ENCODE assay signal across 29 cellular contexts in genomic region chr3:135416182-135416581, GRCh38.
"Had no signal": no experiment of that assay in that cellular context is flagged by ENCODE, and none has a peak within 500 bp of the region (broad histone marks: within the 10 kb centered on the region; RNA-seq: fewer than 3 reads in every experiment).

No MANE protein-coding gene starts in this region.

- H3K27ac Mint-ChIP-seq: dendritic cell treated with granulocyte-macrophage colony-stimulating factor and Interleukin-4, amounts not matched to agents 40 ng/mL and 50 ng/mL, for 4 days; effector memory CD8-positive, alpha-beta T cell; endodermal cell had no signal

- H3K36me3 ChIP-seq: colonic mucosa, esophagus muscularis mucosa, esophagus squamous epithelium, gastrocnemius medialis, gastroesophageal sphincter, heart left ventricle, heart right ventricle had no signal

- DNase-seq: colonic mucosa; cortex of kidney; dermis blood vessel endothelial cell; dorsolateral prefrontal cortex; effector CD4-positive, alpha-beta T cell; effector CD8-positive, alpha-beta T cell; effector memory CD4-positive, alpha-beta T cell; effector memory CD8-positive, alpha-beta T cell; endodermal cell; erythroblast; esophagus squamous epithelium; foreskin fibroblast; foreskin keratinocyte; foreskin melanocyte; gastrocnemius medialis; glutamatergic neuron; head of caudate nucleus; heart left ventricle; heart right ventricle had no signal

- FAIRE-seq: colon, endometrium, endothelial cell of umbilical vein, frontal cortex had no signal

- ATAC-seq: effector memory CD8-positive, alpha-beta T cell; esophagus mucosa; foreskin keratinocyte; gastrocnemius medialis; gastroesophageal sphincter; heart left ventricle; heart right ventricle had no signal

- H3K9me3 ChIP-seq: colonic mucosa, esophagus muscularis mucosa, esophagus squamous epithelium, gastrocnemius medialis, gastroesophageal sphincter, heart left ventricle, heart right ventricle had no signal

- H3K9me3 Mint-ChIP-seq: dendritic cell treated with granulocyte-macrophage colony-stimulating factor and Interleukin-4, amounts not matched to agents 40 ng/mL and 50 ng/mL, for 4 days; endodermal cell had no signal

- H3K4me1 Mint-ChIP-seq: endodermal cell had no signal

- H3K4me1 ChIP-seq: colonic mucosa, esophagus muscularis mucosa, esophagus squamous epithelium, foreskin keratinocyte, gastrocnemius medialis, gastroesophageal sphincter, heart left ventricle, heart right ventricle had no signal

- H3K4me3 ChIP-seq: colonic mucosa, coronary artery, dorsolateral prefrontal cortex, esophagus muscularis mucosa, esophagus squamous epithelium, gastrocnemius medialis, gastroesophageal sphincter, heart left ventricle, heart right ventricle had no signal

- H3K27me3 Mint-ChIP-seq: dendritic cell treated with granulocyte-macrophage colony-stimulating factor and Interleukin-4, amounts not matched to agents 40 ng/mL and 50 ng/mL, for 4 days; effector memory CD8-positive, alpha-beta T cell had no signal

- H3K27me3 ChIP-seq: colonic mucosa, dorsolateral prefrontal cortex, esophagus muscularis mucosa, esophagus squamous epithelium, foreskin keratinocyte, gastrocnemius medialis, gastroesophageal sphincter, heart left ventricle, heart right ventricle had no signal

- H3K27ac ChIP-seq: colonic mucosa, coronary artery, dorsolateral prefrontal cortex, epithelial cell of prostate, esophagus muscularis mucosa, esophagus squamous epithelium, foreskin keratinocyte, gastrocnemius medialis, gastroesophageal sphincter, heart left ventricle, heart right ventricle had no signal

- H3K4me3 Mint-ChIP-seq: dendritic cell treated with granulocyte-macrophage colony-stimulating factor and Interleukin-4, amounts not matched to agents 40 ng/mL and 50 ng/mL, for 4 days; effector memory CD8-positive, alpha-beta T cell; endodermal cell had no signal
